13 cellular contexts compared by ENCODE assay signal in genomic region chrX:54180403-54180802, GRCh38. TPM values are rescaled to one million over a fixed set of nuclear protein-coding genes. Genes with fewer than 3 reads are reported as not detected.
DNase-seq lines count a peak whose midpoint lies in the region; ATAC-seq, FAIRE-seq and TF ChIP-seq lines count a peak whose summit lies in the region.
"Had no signal": no experiment of that assay in that cellular context is flagged by ENCODE, and none has a peak within 500 bp of the region (broad histone marks: within the 10 kb centered on the region; RNA-seq: fewer than 3 reads in every experiment).

No MANE protein-coding gene starts in this region.

- TF ChIP-seq CTCF in HepG2 (CRISPR knock-in tag; IDR thresholded peaks at IDR 0.05) (no peak), right lobe of liver (IDR thresholded peaks at IDR 0.05) (no peak), fibroblast of pulmonary artery (IDR thresholded peaks at IDR 0.05; ENCODE audit: low read length, missing control alignments) (no peak), type B pancreatic cell (conservative IDR thresholded peaks at IDR 0.05) (no peak)

- H3K36me3 Mint-ChIP-seq in T-cell (peaks cover 29% of the 10 kb centered on the region), type B pancreatic cell (peaks cover 9% of the 10 kb centered on the region)

- peaks cover 56 to 58% (median 57%) of the 10 kb centered on the region in 3 donors for H3K4me1 Mint-ChIP-seq in T-cell
- peaks cover 31% of the 10 kb centered on the region for H3K4me1 Mint-ChIP-seq in type B pancreatic cell (ENCODE audit: unreplicated experiment)

- no peak for TF ChIP-seq POLR2A in HepG2 (IDR thresholded peaks at IDR 0.05; ENCODE audit: insufficient read depth in 1 of 2, low read depth in 2 of 2, low read length in 2 of 2)
- no peak for TF ChIP-seq POLR2A in right lobe of liver (IDR thresholded peaks at IDR 0.05)

- H3K79me2 ChIP-seq in HepG2 (ENCODE audit: insufficient read depth, low read length), result peaks cover 56% of the 10 kb centered on the region

- peaks cover 47% of the 10 kb centered on the region for H3K4me1 ChIP-seq in HepG2 (ENCODE audit: insufficient read depth, low read length)
- peaks cover 0 to 18% (median 0%) of the 10 kb centered on the region in 4 donors for H3K4me1 ChIP-seq in right lobe of liver
- H3K4me1 ChIP-seq: prostate gland had no signal

- H3K27ac Mint-ChIP-seq in T-cell (no peak overlapping the region), type B pancreatic cell (peak overlapping the region; percentile 74)

- H3K9me3 Mint-ChIP-seq in T-cell (no peaks in the 10 kb centered on the region), type B pancreatic cell (peaks cover 3% of the 10 kb centered on the region)

- POLR2A ChIA-PET in HepG2 (lab: Yijun Ruan, JAX) (interaction anchor here (0.8 kb wide), 1 partner anchor 135 kb away, joined by 4 read pairs; no protein-coding TSS in a partner anchor), T-cell (lab: Charles Lee) (no interaction called here)

- H2AFZ ChIP-seq in HepG2 (ENCODE audit: low read length), result no peak overlapping the region

- H3K27ac ChIP-seq in HepG2 (ENCODE audit: extremely low read length, insufficient read depth, low read length), result no peak overlapping the region
- H3K27ac ChIP-seq in right lobe of liver, result no peak overlapping the region
- H3K27ac ChIP-seq: esophagus muscularis mucosa, prostate gland, suprapubic skin had no signal

- H3K36me3 ChIP-seq in HepG2 (replicated peaks in 1 of 2; ENCODE audit: control insufficient read depth in 1 of 2, insufficient read depth in 2 of 2, low read length in 2 of 2) (no peaks in the 10 kb centered on the region), right lobe of liver (no peaks in the 10 kb centered on the region)
- H3K36me3 ChIP-seq: esophagus muscularis mucosa, prostate gland, suprapubic skin had no signal

- CTCF ChIA-PET in HepG2 (lab: Yijun Ruan, JAX; ENCODE audit: low intra/inter-chr PET ratio, low total read pairs), result no interaction called here
- CTCF ChIA-PET in T-cell (lab: Charles Lee), result interaction anchor here in 1 of 2 donors (0.8 kb wide), 1 partner anchor 1537 kb away, joined by 3 read pairs; the partner anchor contains the start of gene RRAGB

- no peak for FAIRE-seq in HepG2 (lab: Jason Lieb, UNC)
- FAIRE-seq: TTC549 had no signal

- in situ Hi-C loops in HepG2 (cut with HindIII; ENCODE audit: extremely low pct_ligation_motif_present, low pct_unique_long_range_greater_than_20kb), result loop anchor here (5.0 kb wide), 1 partner anchor 133 kb away; no protein-coding TSS in a partner anchor

- ATAC-seq in HepG2 (no peak), right lobe of liver (no peak), T-cell (replicated peaks in 1 of 4) (no peak)
- ATAC-seq: HCT116 had no signal

- peaks cover 12% of the 10 kb centered on the region for H4K20me1 ChIP-seq in HepG2 (ENCODE audit: insufficient read depth, low read length)

- H3K9ac ChIP-seq in HepG2 (ENCODE audit: insufficient read depth, low read depth, low read length), result 0 out of 2 replicates have a peak overlapping the region, but pooled peaks have one; percentile 34

- intact Hi-C loops in HepG2 (cut with micrococcal nuclease; ENCODE audit: unreplicated experiment) (loop anchor here (10.0 kb wide), 1 partner anchor 136 kb away; the partner anchor contains the start of gene PHF8), right lobe of liver (cut with DNase I) (no loop called here)

- H3K4me3 Mint-ChIP-seq in T-cell (peak overlapping the region; percentile 28 to 78 (median 77)), type B pancreatic cell (peak overlapping the region; percentile 84)

- peak overlapping the region; percentile 6 to 37 (median 21); a peak in 3 of 6 replicates for H3K4me3 ChIP-seq in HepG2 (replicated peaks in 1 of 3; ENCODE audit: insufficient read depth in 1 of 3, low read depth in 2 of 3, low read length in 3 of 3)
- no peak overlapping the region for H3K4me3 ChIP-seq in right lobe of liver
- H3K4me3 ChIP-seq in fibroblast of pulmonary artery (replicated peaks; ENCODE audit: low read depth, low read length), result peak overlapping the region; percentile 65
- H3K4me3 ChIP-seq: esophagus muscularis mucosa, prostate gland had no signal

- TF ChIP-seq EP300 in HepG2 (IDR thresholded peaks at IDR 0.05; ENCODE audit: low read depth in 2 of 2, low read length in 2 of 2), result no peak
- no peak for TF ChIP-seq EP300 in HepG2 (CRISPR knock-in tag; IDR thresholded peaks at IDR 0.05; ENCODE audit: borderline replicate concordance)

- BruUV-seq in HepG2 (replicated peaks; lab: Mats Ljungman, UMichigan), result no TSS peak

- H3K27me3 Mint-ChIP-seq in T-cell, result peaks cover 0 to 10% of the 10 kb centered on the region in 2 donors
- no peaks in the 10 kb centered on the region for H3K27me3 Mint-ChIP-seq in type B pancreatic cell

- TF ChIP-seq RAD21 in HepG2 (CRISPR knock-in tag; IDR thresholded peaks at IDR 0.05), result no peak

- DNase-seq in HepG2 (ENCODE audit: low spot score) (no peak), right lobe of liver (no peak), T-cell (no peak), fibroblast of pulmonary artery (ENCODE audit: low read depth) (peak; percentile 35), type B pancreatic cell (ENCODE audit: extremely low spot score, unreplicated experiment) (no peak), middle frontal gyrus (ENCODE audit: extremely low spot score, low spot score) (no peak), NCI-H1436 (lab: John Stamatoyannopoulos, UW) (no peak)
- no peak for DNase-seq in activated CD4-positive, CD25-positive, alpha-beta regulatory T cell treated with anti-CD3 and anti-CD28 coated beads, Interleukin-2, amount 50 U/mL, for 72 hours

- H3K27me3 ChIP-seq in HepG2 (ENCODE audit: control insufficient read depth in 1 of 2, insufficient read depth in 2 of 2, low read length in 2 of 2), result no peaks in the 10 kb centered on the region
- H3K27me3 ChIP-seq in right lobe of liver, result no peaks in the 10 kb centered on the region
- H3K27me3 ChIP-seq: esophagus muscularis mucosa, suprapubic skin had no signal

- peak overlapping the region; percentile 90 for H3K4me2 ChIP-seq in HepG2 (ENCODE audit: low read depth, low read length)

- H3K9me3 ChIP-seq in HepG2 (ENCODE audit: low read length) (no peaks in the 10 kb centered on the region), right lobe of liver (no peaks in the 10 kb centered on the region)
- H3K9me3 ChIP-seq: esophagus muscularis mucosa, prostate gland, suprapubic skin had no signal

- 62% methylated on average over 4 of the region's 4 CpGs for WGBS in HepG2 (ENCODE audit: low lambda C conversion rate)
- WGBS in right lobe of liver (ENCODE audit: insufficient coverage, low coverage, low lambda C conversion rate, missing lambda C conversion rate), result 39% methylated on average over 4 of the region's 4 CpGs

TF ChIP-seq in HepG2, 621 proteins besides CTCF, POLR2A, EP300 and RAD21:
- TF ChIP-seq TBP (CRISPR knock-in tag; IDR thresholded peaks at IDR 0.05) (no peak), TBX2 (CRISPR knock-in tag; IDR thresholded peaks at IDR 0.05; ENCODE audit: borderline replicate concordance) (no peak), ZSCAN29 (CRISPR knock-in tag; conservative IDR thresholded peaks at IDR 0.05) (no peak), SNRNP70 (IDR thresholded peaks at IDR 0.05; ENCODE audit: low read depth, low read length) (no peak), ZNF549 (CRISPR knock-in tag; IDR thresholded peaks at IDR 0.05) (no peak), DR1 (CRISPR knock-in tag; IDR thresholded peaks at IDR 0.05) (no peak)

RNA-seq across cellular contexts. Expression of gene FAM120C, which starts 2.7 kb away (rescaled TPM):
- total RNA-seq in HepG2 (2016; rRNA removed; fragmentation: Illumina TruSeq; extraction: Trizol) (7.4 and 7.5 TPM in 2 replicates), right lobe of liver (1 to 10 TPM; 2.9 to 5.0 (median 4.3) TPM), T-cell (10 to 100 TPM; 14.9 to 23.0 (median 19.5) TPM), type B pancreatic cell (ENCODE audit: low replicate concordance) (6.4 and 12.7 TPM in 2 replicates)
- total RNA-seq in HepG2 (2016; cell fraction: cytosol; rRNA removed; fragmentation: Illumina TruSeq; extraction: Trizol; ENCODE audit: low read depth), result 0.88 and 1.9 TPM in 2 replicates
- 7.2 and 7.3 TPM in 2 replicates for total RNA-seq in HepG2 (2016; cell fraction: insoluble cytoplasmic fraction; rRNA removed; fragmentation: Illumina TruSeq; extraction: Trizol)
- total RNA-seq in HepG2 (2016; cell fraction: membrane; rRNA removed; fragmentation: Illumina TruSeq; extraction: Trizol), result 3.4 and 3.6 TPM in 2 replicates
- total RNA-seq in HepG2 (2016; cell fraction: nucleus; rRNA removed; fragmentation: Illumina TruSeq; extraction: Trizol), result 10.8 and 12.4 TPM in 2 replicates
- 4.6 and 6.4 TPM in 2 replicates for polyA plus RNA-seq in HepG2 (2011; rRNA removed)
- polyA plus RNA-seq in HepG2 (2011; cell fraction: cytosol; rRNA removed), result 2.8 and 6.5 TPM in 2 replicates
- polyA plus RNA-seq in HepG2 (2011; cell fraction: nucleus; rRNA removed), result 24.8 and 26.9 TPM in 2 replicates
- polyA plus RNA-seq in HepG2 (2012), result 3.9 and 5.6 TPM in 2 replicates
- polyA plus RNA-seq in HepG2 (2016; cell fraction: cytosol; fragmentation: Illumina TruSeq; extraction: Trizol; ENCODE audit: low read depth), result 1.2 TPM in 2 replicates
- 7.1 and 7.8 TPM in 2 replicates for polyA plus RNA-seq in HepG2 (2016; cell fraction: insoluble cytoplasmic fraction; fragmentation: Illumina TruSeq; extraction: Trizol; ENCODE audit: low read depth)
- polyA plus RNA-seq in HepG2 (2016; cell fraction: membrane; fragmentation: Illumina TruSeq; extraction: Trizol; ENCODE audit: low read depth), result 1.8 and 1.9 TPM in 2 replicates
- polyA plus RNA-seq in HepG2 (2016; cell fraction: nucleus; fragmentation: Illumina TruSeq; extraction: Trizol; ENCODE audit: insufficient read depth, low read depth), result 19.3 and 26.8 TPM in 2 replicates
- polyA minus RNA-seq in HepG2 (2011; rRNA and poly(A)+ RNA removed; ENCODE audit: low replicate concordance), result 9.1 and 25.5 TPM in 2 replicates
- 3.6 and 5.7 TPM in 2 replicates for polyA minus RNA-seq in HepG2 (2011; cell fraction: cytosol; rRNA and poly(A)+ RNA removed)
- polyA minus RNA-seq in HepG2 (2011; cell fraction: nucleus; rRNA and poly(A)+ RNA removed), result 20.1 and 22.3 TPM in 2 replicates

Comparison
In these comparisons a context has a peak if more than half of its experiments do, and no peak if none do; other contexts are left out.
1. H3K4me3 ChIP-seq: peak in HepG2 (3 of 3) and fibroblast of pulmonary artery (single experiment); none in right lobe of liver (0 of 3).